Comparison of ENCODE assay signal across 8 cellular contexts in the genomic region with DNA sequence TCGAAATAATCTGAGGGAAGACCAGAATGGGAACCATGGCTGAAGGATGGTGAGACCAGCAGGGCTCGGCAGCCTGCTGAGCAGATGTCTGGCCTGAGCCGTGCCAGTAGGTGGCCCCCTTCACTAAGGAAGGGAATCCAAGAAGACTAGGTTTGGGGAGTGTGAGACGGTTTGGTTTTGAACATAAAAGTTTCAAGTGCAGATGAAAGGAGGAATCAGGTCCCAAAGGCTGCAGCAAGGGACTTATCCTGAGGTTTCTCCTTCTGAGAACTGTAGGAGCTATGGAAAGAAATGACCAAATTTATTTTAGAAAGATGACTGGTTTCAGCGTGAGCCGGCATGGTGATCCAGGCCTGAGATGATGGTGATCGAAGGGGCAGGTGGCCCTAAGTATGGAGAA. TPM values are rescaled to one million over a fixed set of nuclear protein-coding genes. Genes with fewer than 3 reads are reported as not detected.
DNase-seq lines count a peak whose midpoint lies in the region; ATAC-seq and TF ChIP-seq lines count a peak whose summit lies in the region.

No MANE protein-coding gene starts in this region.

- H3K4me1 Mint-ChIP-seq in CD4-positive, CD25-positive, alpha-beta regulatory T cell, result peaks cover 35 to 82% (median 51%) of the 10 kb centered on the region in 4 donors
- H3K4me1 Mint-ChIP-seq in activated T-cell treated with anti-CD3 and anti-CD28 coated beads, Interleukin-2, amount 50 U/mL, for 24 hours (ENCODE audit: low read depth), result peaks cover 73% of the 10 kb centered on the region

- TF ChIP-seq CTCF in PC-3 (conservative IDR thresholded peaks at IDR 0.05; ENCODE audit: low read depth, low read length), result peak; percentile 98
- peak; percentile 55 for TF ChIP-seq CTCF in neutrophil (IDR thresholded peaks at IDR 0.05)
- peak; percentile 63 to 64 for TF ChIP-seq CTCF in suprapubic skin (IDR thresholded peaks at IDR 0.05)

- 58% methylated on average over 7 of the region's 7 CpGs for whole genome bisulfite sequencing in suprapubic skin

- H3K36me3 Mint-ChIP-seq in CD4-positive, CD25-positive, alpha-beta regulatory T cell, result peaks cover 11% of the 10 kb centered on the region
- peaks cover 8% of the 10 kb centered on the region for H3K36me3 Mint-ChIP-seq in activated T-cell treated with anti-CD3 and anti-CD28 coated beads, Interleukin-2, amount 50 U/mL, for 24 hours (ENCODE audit: low read depth)

- no peak overlapping the region for H2AFZ ChIP-seq in PC-3 (ENCODE audit: low read length)

- H3K4me3 ChIP-seq in CD4-positive, CD25-positive, alpha-beta regulatory T cell (ENCODE audit: low read depth, low read length), result no peak overlapping the region
- H3K4me3 ChIP-seq in PC-3 (ENCODE audit: low read length), result no peak overlapping the region
- H3K4me3 ChIP-seq in neutrophil (ENCODE audit: low read depth in 1 of 2, low read length in 1 of 2), result no peak overlapping the region
- H3K4me3 ChIP-seq in suprapubic skin, result no peak overlapping the region

- H4K20me1 ChIP-seq in PC-3 (ENCODE audit: low read length), result peaks cover under 1% of the 10 kb centered on the region

- H3K27me3 ChIP-seq in CD4-positive, CD25-positive, alpha-beta regulatory T cell (ENCODE audit: control insufficient read depth, insufficient read depth, low read length), result no peaks in the 10 kb centered on the region
- H3K27me3 ChIP-seq in PC-3 (ENCODE audit: low read length) (no peaks in the 10 kb centered on the region), neutrophil (peaks cover 20% of the 10 kb centered on the region), suprapubic skin (no peaks in the 10 kb centered on the region)

- no peaks in the 10 kb centered on the region for H3F3A ChIP-seq in PC-3 (ENCODE audit: low read length, unreplicated experiment)

- intact Hi-C loops in PC-3 (cut with micrococcal nuclease), result loop anchor here (1.0 to 10.0 kb wide), 2 partner anchors 171 to 370 kb away; no protein-coding TSS in a partner anchor

- POLR2A ChIA-PET in PC-3 (lab: Charles Lee; ENCODE audit: unreplicated experiment), result no interaction called here

- TF ChIP-seq EP300 in suprapubic skin (IDR thresholded peaks at IDR 0.05), result no peak

- peaks cover 3% of the 10 kb centered on the region for H3K36me3 ChIP-seq in CD4-positive, CD25-positive, alpha-beta regulatory T cell (ENCODE audit: control insufficient read depth, insufficient read depth, low read length)
- no peaks in the 10 kb centered on the region for H3K36me3 ChIP-seq in PC-3 (ENCODE audit: low read depth, low read length)
- H3K36me3 ChIP-seq in neutrophil, result no peaks in the 10 kb centered on the region
- no peaks in the 10 kb centered on the region for H3K36me3 ChIP-seq in suprapubic skin

- H3K4me2 ChIP-seq in PC-3 (ENCODE audit: low read length), result no peak overlapping the region

- CTCF ChIA-PET in PC-3 (lab: Charles Lee), result interaction anchor here (0.6 to 0.7 kb wide), 2 partner anchors 169 to 171 kb away, joined by 3 to 7 read pairs; no protein-coding TSS in a partner anchor

- no peaks in the 10 kb centered on the region for H3K9me3 Mint-ChIP-seq in CD4-positive, CD25-positive, alpha-beta regulatory T cell
- no peaks in the 10 kb centered on the region for H3K9me3 Mint-ChIP-seq in activated T-cell treated with anti-CD3 and anti-CD28 coated beads, Interleukin-2, amount 50 U/mL, for 24 hours

- peak overlapping the region; percentile 81 to 96 (median 85) for H3K27ac Mint-ChIP-seq in CD4-positive, CD25-positive, alpha-beta regulatory T cell
- H3K27ac Mint-ChIP-seq in activated T-cell treated with anti-CD3 and anti-CD28 coated beads, Interleukin-2, amount 50 U/mL, for 24 hours, result peak overlapping the region; percentile 28

- H3K9me2 ChIP-seq in PC-3 (replicated peaks; ENCODE audit: low read length), result no peaks in the 10 kb centered on the region

- no peak for TF ChIP-seq POLR2A in suprapubic skin (IDR thresholded peaks at IDR 0.05)

- peaks cover 15% of the 10 kb centered on the region for H3K79me2 ChIP-seq in PC-3 (ENCODE audit: low read length)

- peaks cover 52% of the 10 kb centered on the region for H3K4me1 ChIP-seq in CD4-positive, CD25-positive, alpha-beta regulatory T cell (ENCODE audit: control insufficient read depth, insufficient read depth, low read length, poor library complexity, severe bottlenecking)
- peaks cover 27% of the 10 kb centered on the region for H3K4me1 ChIP-seq in PC-3 (ENCODE audit: insufficient read depth, low read length)
- H3K4me1 ChIP-seq in neutrophil (ENCODE audit: control insufficient read depth in 1 of 2, insufficient read depth in 1 of 2, low read depth in 1 of 2, low read length in 1 of 2), result peaks cover 29 to 37% of the 10 kb centered on the region in 2 experiments
- peaks cover 18% of the 10 kb centered on the region for H3K4me1 ChIP-seq in suprapubic skin

- H3K4me3 Mint-ChIP-seq in CD4-positive, CD25-positive, alpha-beta regulatory T cell, result peak overlapping the region in 3 of 4 donors; percentile 78 to 83 (median 83)
- no peak overlapping the region for H3K4me3 Mint-ChIP-seq in activated T-cell treated with anti-CD3 and anti-CD28 coated beads, Interleukin-2, amount 50 U/mL, for 24 hours

- H3K27me3 Mint-ChIP-seq in CD4-positive, CD25-positive, alpha-beta regulatory T cell, result peaks cover 5% of the 10 kb centered on the region
- no peaks in the 10 kb centered on the region for H3K27me3 Mint-ChIP-seq in activated T-cell treated with anti-CD3 and anti-CD28 coated beads, Interleukin-2, amount 50 U/mL, for 24 hours

- peak; percentile 63 to 79 (median 78) for DNase-seq in CD4-positive, CD25-positive, alpha-beta regulatory T cell
- DNase-seq in HT-29 (ENCODE audit: low spot score), result peak; percentile 83
- DNase-seq in PC-3, result peak; percentile 84
- peak; percentile 76 for DNase-seq in activated T-cell treated with anti-CD3 and anti-CD28 coated beads, Interleukin-2, amount 50 U/mL, for 24 hours
- DNase-seq in fibroblast of gingiva (ENCODE audit: low read depth), result peak; percentile 64
- peak in 1 of 2 donors; percentile 64 for DNase-seq in suprapubic skin (ENCODE audit: low spot score in 2 of 2)

- peak; percentile 13 to 17 for ATAC-seq in CD4-positive, CD25-positive, alpha-beta regulatory T cell (ENCODE audit: low read depth in 2 of 2)
- ATAC-seq in PC-3, result peak; percentile 52
- no peak for ATAC-seq in GM19035 (IDR thresholded peaks at IDR 0.05; ENCODE audit: unreplicated experiment)

- H3K27ac ChIP-seq in CD4-positive, CD25-positive, alpha-beta regulatory T cell (ENCODE audit: insufficient read depth, low read length, poor library complexity, severe bottlenecking), result peak overlapping the region; percentile 35
- H3K27ac ChIP-seq in PC-3 (ENCODE audit: low read length) (no peak overlapping the region), neutrophil (peak overlapping the region; percentile 66), suprapubic skin (no peak overlapping the region)

- no peak overlapping the region for H3K9ac ChIP-seq in PC-3 (ENCODE audit: low read length)

- no TSS peak for BruUV-seq in PC-3 (replicated peaks; lab: Mats Ljungman, UMichigan)

- H3K9me3 ChIP-seq in CD4-positive, CD25-positive, alpha-beta regulatory T cell (ENCODE audit: control insufficient read depth in 2 of 2, low read length in 2 of 2), result no peaks in the 10 kb centered on the region
- H3K9me3 ChIP-seq in PC-3 (ENCODE audit: low read length) (no peaks in the 10 kb centered on the region), neutrophil (no peaks in the 10 kb centered on the region), suprapubic skin (no peaks in the 10 kb centered on the region)

RNA-seq across cellular contexts. Expression of a gene that starts 4.6 kb away (rescaled TPM):
- 137 TPM for total RNA-seq in CD4-positive, CD25-positive, alpha-beta regulatory T cell
- polyA plus RNA-seq in CD4-positive, CD25-positive, alpha-beta regulatory T cell, result 10 to 100 TPM; 48.4 to 75.5 (median 67.5) TPM
- 44.3 and 46.3 TPM in 2 replicates for total RNA-seq in HT-29 (2014; rRNA removed; shearing (Covaris generic))
- 29.0 and 34.8 TPM in 2 replicates for total RNA-seq in PC-3 (2014; rRNA removed)
- 10 to 100 TPM; 34.2 to 51.6 (median 41.3) TPM for total RNA-seq in suprapubic skin

RNA-seq across cellular contexts. Expression of a gene that starts 28.1 kb away (rescaled TPM):
- total RNA-seq in CD4-positive, CD25-positive, alpha-beta regulatory T cell, result not detected
- not detected for polyA plus RNA-seq in CD4-positive, CD25-positive, alpha-beta regulatory T cell
- 0.03 and 0.18 TPM in 2 replicates for total RNA-seq in HT-29 (2014; rRNA removed; shearing (Covaris generic))
- 15.5 and 15.8 TPM in 2 replicates for total RNA-seq in PC-3 (2014; rRNA removed)
- total RNA-seq in suprapubic skin, result 1 to 10 TPM; 3.8 to 5.0 (median 4.5) TPM

RNA-seq across cellular contexts. Expression of a gene that starts 32.0 kb away (rescaled TPM):
- total RNA-seq in CD4-positive, CD25-positive, alpha-beta regulatory T cell, result not detected
- polyA plus RNA-seq in CD4-positive, CD25-positive, alpha-beta regulatory T cell, result under 1 TPM in 1 of 4 donors, not detected in 3; 0.07 TPM
- total RNA-seq in HT-29 (2014; rRNA removed; shearing (Covaris generic)), result not detected in 2 replicates
- total RNA-seq in PC-3 (2014; rRNA removed), result not detected in 2 replicates
- total RNA-seq in suprapubic skin, result not detected

Comparison
In these comparisons a context has a peak if more than half of its experiments do, and no peak if none do; other contexts are left out.
1. H3K27ac ChIP-seq: peak in CD4-positive, CD25-positive, alpha-beta regulatory T cell (single experiment) and neutrophil (single experiment); none in PC-3 (single experiment) and suprapubic skin (single experiment).
2. Peak in every context shown above with its lines, with median percentiles within 50 percentile points of each other: CTCF ChIP-seq.